12 cellular contexts compared by ENCODE assay signal in the genomic region with DNA sequence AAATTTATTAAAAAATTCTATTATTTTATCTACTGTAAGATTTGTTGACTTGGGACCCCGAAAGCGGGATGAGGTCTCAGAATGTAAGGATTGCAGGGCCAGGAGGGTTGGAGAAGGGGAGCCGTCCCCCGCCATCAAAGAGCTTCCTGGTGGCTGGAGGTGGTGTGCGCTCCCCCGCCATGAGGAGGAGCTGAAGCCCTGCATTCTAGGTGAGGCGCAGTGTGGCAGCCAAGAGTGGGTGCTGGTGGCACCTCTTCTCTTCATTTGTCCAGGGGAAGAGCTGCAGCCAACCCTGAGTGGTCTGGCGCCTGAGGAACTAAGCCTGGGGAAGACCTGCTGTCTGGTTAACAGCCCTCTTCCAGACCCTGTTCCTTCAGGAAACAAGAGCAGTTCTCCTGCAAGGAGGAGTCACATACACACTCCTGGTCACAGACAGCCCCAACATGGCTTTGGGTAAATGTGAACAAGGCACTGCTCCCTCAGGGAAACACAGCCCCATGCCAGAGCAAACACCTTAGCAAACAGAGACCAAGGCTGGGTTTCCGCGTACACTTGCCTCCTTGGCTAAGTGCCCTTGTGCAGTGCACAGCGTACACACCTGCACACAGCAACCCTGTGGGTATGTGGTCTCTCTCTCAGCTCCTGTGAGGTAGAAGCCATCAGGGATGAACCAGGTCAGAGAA. TPM values are rescaled to one million over a fixed set of nuclear protein-coding genes. Genes with fewer than 3 reads are reported as not detected.
DNase-seq lines count a peak whose midpoint lies in the region; ATAC-seq and TF ChIP-seq lines count a peak whose summit lies in the region.
"Had no signal": no experiment of that assay in that cellular context is flagged by ENCODE, and none has a peak within 500 bp of the region (broad histone marks: within the 10 kb centered on the region; RNA-seq: fewer than 3 reads in every experiment).

No MANE protein-coding gene starts in this region.

- no peak for ATAC-seq in CD4-positive, alpha-beta T cell (ENCODE audit: poor library complexity)
- no peak for ATAC-seq in central memory CD8-positive, alpha-beta T cell (replicated peaks; ENCODE audit: extremely low read depth, poor library complexity, severe bottlenecking)
- no peak for ATAC-seq in naive thymus-derived CD4-positive, alpha-beta T cell
- ATAC-seq in GM21447 (IDR thresholded peaks at IDR 0.05; ENCODE audit: unreplicated experiment): no peak

- H3K27ac ChIP-seq in CD4-positive, alpha-beta T cell (ENCODE audit: low read depth, low read length): no peak overlapping the region
- H3K27ac ChIP-seq in Karpas-422 (ENCODE audit: low read length): no peak overlapping the region
- no peak overlapping the region for H3K27ac ChIP-seq in naive thymus-derived CD4-positive, alpha-beta T cell (ENCODE audit: low read depth, low read length)
- H3K27ac ChIP-seq: suprapubic skin had no signal

- DNase-seq in CD4-positive, alpha-beta T cell: no peak
- DNase-seq in Karpas-422: peak; percentile 68
- DNase-seq in central memory CD8-positive, alpha-beta T cell (ENCODE audit: low spot score in 2 of 2): no peak
- no peak for DNase-seq in naive thymus-derived CD4-positive, alpha-beta T cell
- no peak for DNase-seq in mesenteric fat pad (ENCODE audit: low spot score)
- DNase-seq in EL: no peak
- DNase-seq in SW 1271 (lab: John Stamatoyannopoulos, UW): no peak
- DNase-seq: GDM1, NCI-H1105 had no signal

- no peaks in the 10 kb centered on the region for H3K9me2 ChIP-seq in Karpas-422 (replicated peaks; ENCODE audit: insufficient read depth, low read length)

- peak overlapping the region; percentile 18 for H3K4me3 Mint-ChIP-seq in CD4-positive, alpha-beta T cell
- H3K4me3 Mint-ChIP-seq in central memory CD8-positive, alpha-beta T cell: peak overlapping the region; percentile 77
- peak overlapping the region in 8 of 10 donors; percentile 62 to 84 (median 78) for H3K4me3 Mint-ChIP-seq in naive thymus-derived CD4-positive, alpha-beta T cell

- no peaks in the 10 kb centered on the region for H3K9me3 Mint-ChIP-seq in CD4-positive, alpha-beta T cell
- H3K9me3 Mint-ChIP-seq in central memory CD8-positive, alpha-beta T cell: no peaks in the 10 kb centered on the region
- H3K9me3 Mint-ChIP-seq in naive thymus-derived CD4-positive, alpha-beta T cell: no peaks in the 10 kb centered on the region

- CTCF ChIA-PET in CD4-positive, alpha-beta T cell (lab: Charles Lee): no interaction called here
- CTCF ChIA-PET in naive thymus-derived CD4-positive, alpha-beta T cell (lab: Charles Lee): interaction anchor here (0.6 to 9.3 kb wide), 4 partner anchors 16 to 136 kb away, joined by 4 to 104 read pairs (median 8); no protein-coding TSS in a partner anchor

- H3K9me3 ChIP-seq in CD4-positive, alpha-beta T cell (ENCODE audit: control insufficient read depth, low read length): no peaks in the 10 kb centered on the region
- no peaks in the 10 kb centered on the region for H3K9me3 ChIP-seq in Karpas-422 (ENCODE audit: low read length)
- H3K9me3 ChIP-seq in naive thymus-derived CD4-positive, alpha-beta T cell (ENCODE audit: control insufficient read depth in 2 of 3, low read length in 3 of 3): no peaks in the 10 kb centered on the region
- H3K9me3 ChIP-seq: suprapubic skin had no signal

- peaks cover 4% of the 10 kb centered on the region for H3K27me3 Mint-ChIP-seq in CD4-positive, alpha-beta T cell
- no peaks in the 10 kb centered on the region for H3K27me3 Mint-ChIP-seq in central memory CD8-positive, alpha-beta T cell
- peaks cover 0 to 72% (median 5%) of the 10 kb centered on the region in 5 donors for H3K27me3 Mint-ChIP-seq in naive thymus-derived CD4-positive, alpha-beta T cell

- POLR2A ChIA-PET in CD4-positive, alpha-beta T cell (lab: Charles Lee): interaction anchor here (0.9 to 1.1 kb wide), 3 partner anchors 17 to 152 kb away, joined by 3 read pairs; a partner anchor contains a TSS
- POLR2A ChIA-PET in naive thymus-derived CD4-positive, alpha-beta T cell (lab: Charles Lee): interaction anchor here (1.0 kb wide), 1 partner anchor 19 kb away, joined by 4 read pairs; no protein-coding TSS in a partner anchor

- no peak overlapping the region for H3K4me3 ChIP-seq in Karpas-422 (ENCODE audit: low read length)
- no peak overlapping the region for H3K4me3 ChIP-seq in naive thymus-derived CD4-positive, alpha-beta T cell (ENCODE audit: low read length)

- H3K27me3 ChIP-seq in CD4-positive, alpha-beta T cell (ENCODE audit: control insufficient read depth, insufficient read depth, low read length): peaks cover 4% of the 10 kb centered on the region
- H3K27me3 ChIP-seq in Karpas-422 (ENCODE audit: low read length): no peaks in the 10 kb centered on the region
- H3K27me3 ChIP-seq in naive thymus-derived CD4-positive, alpha-beta T cell (ENCODE audit: control insufficient read depth in 2 of 2, insufficient read depth in 2 of 2, low read length in 2 of 2): no peaks in the 10 kb centered on the region

- peaks cover 45% of the 10 kb centered on the region for H3K4me1 Mint-ChIP-seq in CD4-positive, alpha-beta T cell (ENCODE audit: low read depth)
- peaks cover 53% of the 10 kb centered on the region for H3K4me1 Mint-ChIP-seq in central memory CD8-positive, alpha-beta T cell
- H3K4me1 Mint-ChIP-seq in naive thymus-derived CD4-positive, alpha-beta T cell: peaks cover 12 to 50% (median 41%) of the 10 kb centered on the region in 7 donors

- intact Hi-C loops in CD4-positive, alpha-beta T cell (cut with DNase I, micrococcal nuclease): no loop called here
- intact Hi-C loops in naive thymus-derived CD4-positive, alpha-beta T cell (cut with micrococcal nuclease): no loop called here

- no peak overlapping the region for H3K9ac ChIP-seq in Karpas-422 (ENCODE audit: low read length)

- peak overlapping the region; percentile 68 for H3K4me2 ChIP-seq in Karpas-422 (ENCODE audit: low read depth, low read length, poor library complexity, severe bottlenecking)

- peaks cover 26% of the 10 kb centered on the region for H3K4me1 ChIP-seq in Karpas-422 (ENCODE audit: low read length)
- peaks cover 10 to 29% of the 10 kb centered on the region in 2 donors for H3K4me1 ChIP-seq in naive thymus-derived CD4-positive, alpha-beta T cell (ENCODE audit: control insufficient read depth in 2 of 2, insufficient read depth in 2 of 2, low read length in 2 of 2)

- no peaks in the 10 kb centered on the region for H3K36me3 Mint-ChIP-seq in CD4-positive, alpha-beta T cell (ENCODE audit: low read depth)
- peaks cover 4% of the 10 kb centered on the region for H3K36me3 Mint-ChIP-seq in central memory CD8-positive, alpha-beta T cell (ENCODE audit: insufficient read depth)
- H3K36me3 Mint-ChIP-seq in naive thymus-derived CD4-positive, alpha-beta T cell: peaks cover 0 to 1% (median 0%) of the 10 kb centered on the region in 5 donors

- peaks cover 12% of the 10 kb centered on the region; the same call in 1 of the 2 replicates for H4K20me1 ChIP-seq in Karpas-422 (ENCODE audit: insufficient read depth, low read depth, low read length)

- no peaks in the 10 kb centered on the region for H3K36me3 ChIP-seq in Karpas-422 (ENCODE audit: insufficient read depth, low read length)
- no peaks in the 10 kb centered on the region for H3K36me3 ChIP-seq in naive thymus-derived CD4-positive, alpha-beta T cell (ENCODE audit: control insufficient read depth in 2 of 3, insufficient read depth in 3 of 3, low read length in 3 of 3)
- H3K36me3 ChIP-seq: suprapubic skin had no signal

- no peak overlapping the region for H3K27ac Mint-ChIP-seq in CD4-positive, alpha-beta T cell
- peak overlapping the region; percentile 54 for H3K27ac Mint-ChIP-seq in central memory CD8-positive, alpha-beta T cell (ENCODE audit: low read depth)
- peak overlapping the region in 3 of 9 donors; percentile 10 to 64 (median 53) for H3K27ac Mint-ChIP-seq in naive thymus-derived CD4-positive, alpha-beta T cell

- H3K79me2 ChIP-seq in Karpas-422 (ENCODE audit: low read length): no peaks in the 10 kb centered on the region

- no peak overlapping the region for H2AFZ ChIP-seq in Karpas-422 (ENCODE audit: low read length)

- TF ChIP-seq CTCF in CD4-positive, alpha-beta T cell (IDR thresholded peaks at IDR 0.05): no peak

RNA-seq across cellular contexts. Expression of a gene that starts 17.3 kb away (rescaled TPM):
- under 1 TPM; 0.17 to 0.19 TPM for total RNA-seq in CD4-positive, alpha-beta T cell
- 0.07 TPM in 1 of 2 replicates, not detected in the other for total RNA-seq in Karpas-422 (2014; rRNA removed; shearing (Covaris generic); ENCODE audit: low replicate concordance)
- under 1 TPM in 3 of 5 experiments, not detected in 2; 0.19 to 0.47 (median 0.27) TPM for total RNA-seq in naive thymus-derived CD4-positive, alpha-beta T cell
- under 1 TPM; 0.08 to 0.44 TPM for polyA plus RNA-seq in naive thymus-derived CD4-positive, alpha-beta T cell
- total RNA-seq in mesenteric fat pad: 2.8 TPM

RNA-seq across cellular contexts. Expression of a gene that starts 37.9 kb away (rescaled TPM):
- 1 to 10 TPM; 3.1 to 4.2 TPM for total RNA-seq in CD4-positive, alpha-beta T cell
- 238 and 244 TPM in 2 replicates for total RNA-seq in Karpas-422 (2014; rRNA removed; shearing (Covaris generic); ENCODE audit: low replicate concordance)
- total RNA-seq in naive thymus-derived CD4-positive, alpha-beta T cell: 10 to 100 TPM; 10.1 to 19.2 (median 16.3) TPM
- polyA plus RNA-seq in naive thymus-derived CD4-positive, alpha-beta T cell: 10 to 100 TPM; 12.7 to 15.4 TPM
- total RNA-seq in mesenteric fat pad: 8.4 TPM

RNA-seq across cellular contexts. Expression of a gene that starts 50.7 kb away (rescaled TPM):
- total RNA-seq in CD4-positive, alpha-beta T cell: 1 to 10 TPM; 6.9 to 7.3 TPM
- total RNA-seq in Karpas-422 (2014; rRNA removed; shearing (Covaris generic); ENCODE audit: low replicate concordance): 56.6 and 69.3 TPM in 2 replicates
- total RNA-seq in naive thymus-derived CD4-positive, alpha-beta T cell: 10 to 100 TPM; 10.5 to 67.9 (median 12.2) TPM
- 10 to 100 TPM; 10.0 to 16.7 TPM for polyA plus RNA-seq in naive thymus-derived CD4-positive, alpha-beta T cell
- total RNA-seq in mesenteric fat pad: 95.1 TPM

RNA-seq across cellular contexts. Expression of a gene that starts 52.9 kb away (rescaled TPM):
- total RNA-seq in CD4-positive, alpha-beta T cell: 10 to 100 TPM; 28.0 TPM
- 48.0 and 49.8 TPM in 2 replicates for total RNA-seq in Karpas-422 (2014; rRNA removed; shearing (Covaris generic); ENCODE audit: low replicate concordance)
- 10 to 100 TPM; 23.7 to 52.8 (median 34.7) TPM for total RNA-seq in naive thymus-derived CD4-positive, alpha-beta T cell
- 10 to 100 TPM; 76.5 to 79.4 TPM for polyA plus RNA-seq in naive thymus-derived CD4-positive, alpha-beta T cell
- 48.0 TPM for total RNA-seq in mesenteric fat pad

RNA-seq across cellular contexts. Expression of a gene that starts 59.7 kb away (rescaled TPM):
- total RNA-seq in CD4-positive, alpha-beta T cell: not detected
- not detected in 2 replicates for total RNA-seq in Karpas-422 (2014; rRNA removed; shearing (Covaris generic); ENCODE audit: low replicate concordance)
- not detected for total RNA-seq in naive thymus-derived CD4-positive, alpha-beta T cell
- polyA plus RNA-seq in naive thymus-derived CD4-positive, alpha-beta T cell: under 1 TPM; 0.28 to 0.44 TPM
- not detected for total RNA-seq in mesenteric fat pad
- total RNA-seq: posterior vena cava, suprapubic skin had no signal

Comparison
In these comparisons a context has a peak if more than half of its experiments do, and no peak if none do; other contexts are left out.
1. H3K4me3 Mint-ChIP-seq: peak in every context shown above with its lines; median percentile 78 in naive thymus-derived CD4-positive, alpha-beta T cell; 77 in central memory CD8-positive, alpha-beta T cell; 18 in CD4-positive, alpha-beta T cell.
2. RNA of a gene that starts 37.9 kb away (total RNA-seq): 238 to 244 TPM in Karpas-422; 10.1 to 19.2 TPM in naive thymus-derived CD4-positive, alpha-beta T cell, 8.4 TPM in mesenteric fat pad (single experiment) and 3.1 to 4.2 TPM in CD4-positive, alpha-beta T cell; every median in the first group is over 10 times any median in the second.